25 cellular contexts compared by ENCODE assay signal in the genomic region with DNA sequence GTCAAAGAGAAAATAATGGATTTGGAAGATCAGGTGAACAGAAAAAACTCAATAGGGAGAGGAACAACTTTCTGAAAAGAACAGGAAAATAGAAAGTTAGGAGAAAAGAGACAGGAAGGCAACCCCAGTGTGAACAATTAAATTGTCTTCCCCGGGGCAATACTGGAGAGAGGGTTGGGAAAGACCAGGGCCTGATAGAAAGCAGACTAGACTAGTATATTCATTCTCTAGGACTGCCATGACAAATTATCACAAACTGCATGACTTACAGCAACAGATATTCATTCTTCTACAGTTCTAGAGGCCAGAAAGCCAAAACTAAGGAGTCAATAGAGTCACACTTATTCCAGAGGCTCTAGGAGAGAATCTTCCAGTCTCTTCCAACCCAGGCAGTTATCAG.
"Had no signal": no experiment of that assay in that cellular context is flagged by ENCODE, and none has a peak within 500 bp of the region (broad histone marks: within the 10 kb centered on the region; RNA-seq: fewer than 3 reads in every experiment).

No MANE protein-coding gene starts in this region.

- DNase-seq: activated CD4-positive, alpha-beta memory T cell treated with anti-CD3 and anti-CD28 coated beads, Interleukin-2, amount 10 ng/mL, durations not matched to agents 7 days and 5 days; activated CD4-positive, alpha-beta T cell treated with anti-CD3 and anti-CD28 coated beads for 1 hour; activated CD4-positive, alpha-beta T cell treated with anti-CD3 and anti-CD28 coated beads for 4 hours; activated CD4-positive, alpha-beta T cell treated with anti-CD3 and anti-CD28 coated beads, Interleukin-2, amount 10 ng/mL, durations not matched to agents 7 days and 5 days; activated CD4-positive, alpha-beta T cell treated with anti-CD3 and anti-CD28 coated beads, Interleukin-2, amount 50 U/mL, for 4 hours; activated CD8-positive, alpha-beta memory T cell treated with anti-CD3 and anti-CD28 coated beads, Interleukin-2, amount 50 U/mL, for 48 hours; activated gamma-delta T cell; activated naive CD4-positive, alpha-beta T cell; activated naive CD4-positive, alpha-beta T cell treated with anti-CD3 and anti-CD28 coated beads, Interleukin-2, amount 50 U/mL, for 16 hours; activated naive CD8-positive, alpha-beta T cell treated with anti-CD3 and anti-CD28 coated beads, Interleukin-2, amount 10 ng/mL, durations not matched to agents 7 days and 5 days; activated T-cell treated with anti-CD3 and anti-CD28 coated beads for 4 hours; activated T-cell treated with anti-CD3 and anti-CD28 coated beads, Interleukin-2, amount 50 U/mL, for 24 hours; activated T-cell treated with anti-CD3 and anti-CD28 coated beads, Interleukin-2, amount 50 U/mL, for 72 hours; amniotic stem cell; anterior cingulate cortex; brain microvascular endothelial cell; dorsolateral prefrontal cortex; effector memory CD4-positive, alpha-beta T cell; endodermal cell; esophagus squamous epithelium; head of caudate nucleus; T-helper 2 cell had no signal

- H3K27ac Mint-ChIP-seq: activated CD4-positive, alpha-beta memory T cell treated with anti-CD3 and anti-CD28 coated beads, Interleukin-2, amount 10 ng/mL, durations not matched to agents 7 days and 5 days; activated CD4-positive, alpha-beta T cell treated with anti-CD3 and anti-CD28 coated beads, Interleukin-2, amount 10 ng/mL, durations not matched to agents 7 days and 5 days; activated naive CD8-positive, alpha-beta T cell treated with anti-CD3 and anti-CD28 coated beads, Interleukin-2, amount 10 ng/mL, durations not matched to agents 7 days and 5 days; activated T-cell treated with anti-CD3 and anti-CD28 coated beads, Interleukin-2, amount 50 U/mL, for 24 hours; activated T-cell treated with anti-CD3 and anti-CD28 coated beads, Interleukin-2, amount 50 U/mL, for 72 hours; dendritic cell treated with granulocyte-macrophage colony-stimulating factor and Interleukin-4, amounts not matched to agents 40 ng/mL and 50 ng/mL, for 4 days; endodermal cell; WTC11 had no signal

- H3K4me1 Mint-ChIP-seq: activated CD4-positive, alpha-beta memory T cell treated with anti-CD3 and anti-CD28 coated beads, Interleukin-2, amount 10 ng/mL, durations not matched to agents 7 days and 5 days; activated CD4-positive, alpha-beta T cell treated with anti-CD3 and anti-CD28 coated beads, Interleukin-2, amount 10 ng/mL, durations not matched to agents 7 days and 5 days; activated naive CD8-positive, alpha-beta T cell treated with anti-CD3 and anti-CD28 coated beads, Interleukin-2, amount 10 ng/mL, durations not matched to agents 7 days and 5 days; central memory CD8-positive, alpha-beta T cell had no signal

- H3K36me3 Mint-ChIP-seq: activated naive CD8-positive, alpha-beta T cell treated with anti-CD3 and anti-CD28 coated beads, Interleukin-2, amount 10 ng/mL, durations not matched to agents 7 days and 5 days had no signal

- ATAC-seq: activated T-cell treated with anti-CD3 and anti-CD28 coated beads, Interleukin-2, amount 50 U/mL, for 72 hours; WTC11 had no signal

- H3K27me3 Mint-ChIP-seq: activated CD4-positive, alpha-beta memory T cell treated with anti-CD3 and anti-CD28 coated beads, Interleukin-2, amount 10 ng/mL, durations not matched to agents 7 days and 5 days; activated CD4-positive, alpha-beta T cell treated with anti-CD3 and anti-CD28 coated beads, Interleukin-2, amount 10 ng/mL, durations not matched to agents 7 days and 5 days; activated naive CD8-positive, alpha-beta T cell treated with anti-CD3 and anti-CD28 coated beads, Interleukin-2, amount 10 ng/mL, durations not matched to agents 7 days and 5 days; activated T-cell treated with anti-CD3 and anti-CD28 coated beads, Interleukin-2, amount 50 U/mL, for 24 hours; central memory CD8-positive, alpha-beta T cell; dendritic cell treated with granulocyte-macrophage colony-stimulating factor and Interleukin-4, amounts not matched to agents 40 ng/mL and 50 ng/mL, for 4 days had no signal

- H3K4me3 Mint-ChIP-seq: activated CD4-positive, alpha-beta memory T cell treated with anti-CD3 and anti-CD28 coated beads, Interleukin-2, amount 10 ng/mL, durations not matched to agents 7 days and 5 days; activated CD4-positive, alpha-beta T cell treated with anti-CD3 and anti-CD28 coated beads, Interleukin-2, amount 10 ng/mL, durations not matched to agents 7 days and 5 days; activated naive CD8-positive, alpha-beta T cell treated with anti-CD3 and anti-CD28 coated beads, Interleukin-2, amount 10 ng/mL, durations not matched to agents 7 days and 5 days; activated T-cell treated with anti-CD3 and anti-CD28 coated beads, Interleukin-2, amount 50 U/mL, for 24 hours; activated T-cell treated with anti-CD3 and anti-CD28 coated beads, Interleukin-2, amount 50 U/mL, for 72 hours; central memory CD8-positive, alpha-beta T cell; dendritic cell treated with granulocyte-macrophage colony-stimulating factor and Interleukin-4, amounts not matched to agents 40 ng/mL and 50 ng/mL, for 4 days; endodermal cell; WTC11 had no signal

- H3K9me3 Mint-ChIP-seq: activated CD4-positive, alpha-beta memory T cell treated with anti-CD3 and anti-CD28 coated beads, Interleukin-2, amount 10 ng/mL, durations not matched to agents 7 days and 5 days; activated CD4-positive, alpha-beta T cell treated with anti-CD3 and anti-CD28 coated beads, Interleukin-2, amount 10 ng/mL, durations not matched to agents 7 days and 5 days; activated naive CD8-positive, alpha-beta T cell treated with anti-CD3 and anti-CD28 coated beads, Interleukin-2, amount 10 ng/mL, durations not matched to agents 7 days and 5 days; activated T-cell treated with anti-CD3 and anti-CD28 coated beads, Interleukin-2, amount 50 U/mL, for 24 hours; dendritic cell treated with granulocyte-macrophage colony-stimulating factor and Interleukin-4, amounts not matched to agents 40 ng/mL and 50 ng/mL, for 4 days had no signal
